ENCODE assay signal across 12 cellular contexts in the genomic region with DNA sequence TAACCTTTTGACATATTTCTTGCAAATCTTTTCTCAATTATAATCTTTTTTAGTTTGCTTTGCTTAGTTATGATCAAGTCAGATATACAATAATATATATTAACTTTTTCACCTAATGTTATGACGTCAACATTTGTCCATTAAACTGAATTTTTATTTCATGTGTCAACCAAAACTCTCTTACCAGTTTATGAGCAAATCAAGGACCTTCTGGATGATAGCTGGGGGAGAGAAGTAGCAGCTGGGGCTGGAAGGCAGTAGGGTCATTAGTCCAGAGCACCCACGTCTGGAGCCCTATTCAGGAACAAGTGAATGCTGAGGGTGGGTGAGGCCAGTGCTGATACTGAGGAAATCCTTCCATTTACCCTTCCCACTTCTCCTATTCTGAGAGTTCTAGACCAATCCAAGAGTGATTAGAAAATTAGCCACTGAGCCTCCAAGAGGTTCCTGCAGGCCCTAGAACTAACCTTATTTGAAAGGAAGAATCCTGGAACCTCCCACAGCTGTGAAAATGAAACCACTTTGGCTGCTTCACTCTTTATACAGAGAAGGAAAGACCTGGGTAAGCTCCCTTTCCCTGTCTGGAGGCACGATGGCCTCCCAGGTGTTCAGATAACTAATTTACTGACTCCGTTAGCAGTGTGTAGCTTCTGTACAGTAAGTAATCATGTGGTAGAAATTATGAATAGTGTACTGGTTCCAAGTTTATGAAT. TPM values are rescaled to one million over a fixed set of nuclear protein-coding genes. Genes with fewer than 3 reads are reported as not detected.
DNase-seq lines count a peak whose midpoint lies in the region; ATAC-seq and TF ChIP-seq lines count a peak whose summit lies in the region.
"Had no signal": no experiment of that assay in that cellular context is flagged by ENCODE, and none has a peak within 500 bp of the region (broad histone marks: within the 10 kb centered on the region; RNA-seq: fewer than 3 reads in every experiment).

No MANE protein-coding gene starts in this region.

- peaks cover 39% of the 10 kb centered on the region for H3K4me1 ChIP-seq in Caco-2
- peaks cover 13 to 32% of the 10 kb centered on the region in 2 donors for H3K4me1 ChIP-seq in ascending aorta
- H3K4me1 ChIP-seq in left ventricle myocardium inferior, result peaks cover 57% of the 10 kb centered on the region
- H3K4me1 ChIP-seq in rectal smooth muscle tissue (ENCODE audit: control insufficient read depth, insufficient read depth, low read length), result peaks cover 32% of the 10 kb centered on the region

- peaks cover 30% of the 10 kb centered on the region for H3K36me3 Mint-ChIP-seq in Caco-2 (ENCODE audit: insufficient read depth, unreplicated experiment)

- no peak overlapping the region for H3K4me3 Mint-ChIP-seq in Caco-2 (ENCODE audit: unreplicated experiment)
- H3K4me3 Mint-ChIP-seq: B cell had no signal

- H3K4me1 Mint-ChIP-seq in Caco-2 (ENCODE audit: low read depth, unreplicated experiment), result peaks cover 53% of the 10 kb centered on the region
- H3K4me1 Mint-ChIP-seq: B cell had no signal

- ATAC-seq in GM21390 (IDR thresholded peaks at IDR 0.05; ENCODE audit: unreplicated experiment), result no peak
- ATAC-seq in GM18520 (IDR thresholded peaks at IDR 0.05; ENCODE audit: unreplicated experiment), result no peak

- no peak overlapping the region for H3K9ac ChIP-seq in rectal smooth muscle tissue (ENCODE audit: low read length)

- H3K27ac Mint-ChIP-seq in Caco-2 (ENCODE audit: unreplicated experiment), result peak overlapping the region; percentile 69
- H3K27ac Mint-ChIP-seq: B cell had no signal

- H3K4me3 ChIP-seq in Caco-2 (ENCODE audit: low read depth, low read length), result no peak overlapping the region
- H3K4me3 ChIP-seq in ascending aorta, result peak overlapping the region in 1 of 2 donors; percentile 5
- no peak overlapping the region for H3K4me3 ChIP-seq in left ventricle myocardium inferior
- peak overlapping the region; percentile 34 for H3K4me3 ChIP-seq in rectal smooth muscle tissue (ENCODE audit: low read length)
- H3K4me3 ChIP-seq: pancreas had no signal

- intact Hi-C loops in Caco-2 (cut with micrococcal nuclease; ENCODE audit: unreplicated experiment) (no loop called here), ascending aorta (cut with DNase I) (no loop called here), left ventricle myocardium inferior (cut with micrococcal nuclease) (no loop called here)

- BruUV-seq in Caco-2 (replicated peaks; lab: Mats Ljungman, UMichigan), result no TSS peak

- H3K9me3 ChIP-seq in Caco-2, result no peaks in the 10 kb centered on the region
- H3K9me3 ChIP-seq in ascending aorta, result no peaks in the 10 kb centered on the region
- H3K9me3 ChIP-seq in left ventricle myocardium inferior (replicated peaks), result no peaks in the 10 kb centered on the region
- H3K9me3 ChIP-seq: pancreas had no signal

- no peaks in the 10 kb centered on the region for H3K9me3 Mint-ChIP-seq in Caco-2 (ENCODE audit: unreplicated experiment)
- H3K9me3 Mint-ChIP-seq: HFFc6 had no signal

- H3K27ac ChIP-seq in ascending aorta (peak overlapping the region; percentile 15 to 61), left ventricle myocardium inferior (replicated peaks) (peak overlapping the region; percentile 72), rectal smooth muscle tissue (ENCODE audit: low read depth, low read length) (peak overlapping the region; percentile 57)

- TF ChIP-seq CTCF in Caco-2 (IDR thresholded peaks at IDR 0.05; ENCODE audit: insufficient read depth in 1 of 2, low read depth in 1 of 2, low read length in 1 of 2, severe bottlenecking in 1 of 2, unreplicated experiment in 1 of 2) (no peak), ascending aorta (IDR thresholded peaks at IDR 0.05) (no peak), left ventricle myocardium inferior (IDR thresholded peaks at IDR 0.05; ENCODE audit: borderline replicate concordance) (no peak)

- no peaks in the 10 kb centered on the region for H3K27me3 ChIP-seq in Caco-2 (replicated peaks; ENCODE audit: control insufficient read depth, insufficient read depth, low read length)
- H3K27me3 ChIP-seq in ascending aorta, result no peaks in the 10 kb centered on the region
- no peaks in the 10 kb centered on the region for H3K27me3 ChIP-seq in left ventricle myocardium inferior (ENCODE audit: low read depth)
- no peaks in the 10 kb centered on the region for H3K27me3 ChIP-seq in rectal smooth muscle tissue (ENCODE audit: control insufficient read depth, insufficient read depth, low read length)
- H3K27me3 ChIP-seq: pancreas had no signal

- H3K27me3 Mint-ChIP-seq in Caco-2 (ENCODE audit: insufficient read depth, unreplicated experiment), result no peaks in the 10 kb centered on the region

- H3K36me3 ChIP-seq in Caco-2 (ENCODE audit: control insufficient read depth, insufficient read depth, low read length), result no peaks in the 10 kb centered on the region
- H3K36me3 ChIP-seq in ascending aorta, result no peaks in the 10 kb centered on the region
- no peaks in the 10 kb centered on the region for H3K36me3 ChIP-seq in left ventricle myocardium inferior
- H3K36me3 ChIP-seq in rectal smooth muscle tissue (ENCODE audit: control insufficient read depth, insufficient read depth, low read length), result no peaks in the 10 kb centered on the region
- H3K36me3 ChIP-seq: pancreas had no signal

- POLR2A ChIA-PET in Caco-2 (lab: Charles Lee), result no interaction called here

- no peak for DNase-seq in Caco-2
- DNase-seq in ascending aorta (ENCODE audit: low spot score in 2 of 2), result no peak
- no peak for DNase-seq in left ventricle myocardium inferior
- no peak for DNase-seq in stimulated activated CD8-positive, alpha-beta memory T cell treated with anti-CD3 and anti-CD28 coated beads, Interleukin-4, amount 100 ng/mL, for 48 hours
- no peak for DNase-seq in NCI-H1105 treated with DMSO at 0.1 percent for 48 hours (lab: John Stamatoyannopoulos, UW)
- DNase-seq: HFFc6, NCI-H1092 treated with DMSO at 0.1 percent for 48 hours, pancreas had no signal

- CTCF ChIA-PET in Caco-2 (lab: Charles Lee), result no interaction called here

RNA-seq across cellular contexts. Expression of gene VILL, which starts 46.2 kb away (rescaled TPM):
- 11.7 and 12.2 TPM in 2 replicates for total RNA-seq in Caco-2 (2022)
- 6.3 TPM for total RNA-seq in ascending aorta
- 3.6 TPM for total RNA-seq in left ventricle myocardium inferior
